ENCODE assay signal across 19 cellular contexts in genomic region chr4:69977582-69977981, GRCh38. TPM values are rescaled to one million over a fixed set of nuclear protein-coding genes. Genes with fewer than 3 reads are reported as not detected.
A peak's percentile ranks its signal among the peaks of the same experiment; 100 is the strongest.
DNase-seq lines count a peak whose midpoint lies in the region; ATAC-seq, FAIRE-seq and TF ChIP-seq lines count a peak whose summit lies in the region.
"Had no signal": no experiment of that assay in that cellular context is flagged by ENCODE, and none has a peak within 500 bp of the region (broad histone marks: within the 10 kb centered on the region; RNA-seq: fewer than 3 reads in every experiment).

No MANE protein-coding gene starts in this region.

- H3K27ac ChIP-seq in astrocyte (ENCODE audit: low read depth, low read length) = no peak overlapping the region
- no peak overlapping the region for H3K27ac ChIP-seq in CD4-positive, alpha-beta T cell (ENCODE audit: low read depth, low read length)

- POLR2A ChIA-PET in CD4-positive, alpha-beta T cell (lab: Charles Lee) = no interaction called here

- no peak overlapping the region for H3K27ac Mint-ChIP-seq in astrocyte (ENCODE audit: unreplicated experiment)
- no peak overlapping the region for H3K27ac Mint-ChIP-seq in CD4-positive, alpha-beta T cell
- H3K27ac Mint-ChIP-seq: CD14-positive monocyte had no signal

- no peak overlapping the region for H2AFZ ChIP-seq in astrocyte (ENCODE audit: low read depth, low read length)

- H3K9me3 ChIP-seq in MG63 (no peaks in the 10 kb centered on the region), astrocyte (ENCODE audit: insufficient read depth, low read depth, low read length) (no peaks in the 10 kb centered on the region)
- H3K9me3 ChIP-seq in CD4-positive, alpha-beta T cell (ENCODE audit: control insufficient read depth, low read length) = no peaks in the 10 kb centered on the region

- CTCF ChIA-PET in CD4-positive, alpha-beta T cell (lab: Charles Lee) = no interaction called here

- H4K20me1 ChIP-seq in astrocyte (ENCODE audit: insufficient read depth, low read length) = no peaks in the 10 kb centered on the region

- H3K4me1 ChIP-seq in astrocyte (ENCODE audit: insufficient read depth, low read length) = no peaks in the 10 kb centered on the region

- intact Hi-C loops in CD4-positive, alpha-beta T cell (cut with DNase I, micrococcal nuclease) = no loop called here

- H3K4me1 Mint-ChIP-seq in astrocyte (ENCODE audit: low read depth, unreplicated experiment) = peaks cover 8% of the 10 kb centered on the region
- H3K4me1 Mint-ChIP-seq in CD4-positive, alpha-beta T cell (ENCODE audit: low read depth) = no peaks in the 10 kb centered on the region
- H3K4me1 Mint-ChIP-seq: CD14-positive monocyte had no signal

- H3K9ac ChIP-seq in astrocyte (ENCODE audit: low read length) = no peak overlapping the region

- H3K27me3 ChIP-seq in MG63 = no peaks in the 10 kb centered on the region
- no peaks in the 10 kb centered on the region for H3K27me3 ChIP-seq in astrocyte (ENCODE audit: insufficient read depth, low read length)
- no peaks in the 10 kb centered on the region for H3K27me3 ChIP-seq in CD4-positive, alpha-beta T cell (ENCODE audit: control insufficient read depth, insufficient read depth, low read length)

- no peak overlapping the region for H3K4me3 Mint-ChIP-seq in astrocyte (ENCODE audit: unreplicated experiment)
- H3K4me3 Mint-ChIP-seq in CD4-positive, alpha-beta T cell = no peak overlapping the region
- H3K4me3 Mint-ChIP-seq: CD14-positive monocyte had no signal

- no peak for FAIRE-seq in astrocyte (lab: Jason Lieb, UNC)
- FAIRE-seq: K562 had no signal

- H3K79me2 ChIP-seq in astrocyte (ENCODE audit: insufficient read depth, low read length) = no peaks in the 10 kb centered on the region

- no peak for TF ChIP-seq CTCF in astrocyte (IDR thresholded peaks at IDR 0.05; ENCODE audit: insufficient read depth, low read depth, low read length)
- no peak for TF ChIP-seq CTCF in fibroblast of mammary gland (conservative IDR thresholded peaks at IDR 0.05; ENCODE audit: control insufficient read depth, insufficient read depth, low read depth, low read length)
- no peak for TF ChIP-seq CTCF in CD4-positive, alpha-beta T cell (IDR thresholded peaks at IDR 0.05)

- H3K27me3 Mint-ChIP-seq in astrocyte (ENCODE audit: low read depth, unreplicated experiment) = no peaks in the 10 kb centered on the region
- no peaks in the 10 kb centered on the region for H3K27me3 Mint-ChIP-seq in CD4-positive, alpha-beta T cell

- H3K4me2 ChIP-seq in astrocyte (ENCODE audit: low read length) = no peak overlapping the region

- H3K36me3 Mint-ChIP-seq in astrocyte (ENCODE audit: low read depth, unreplicated experiment) = no peaks in the 10 kb centered on the region
- H3K36me3 Mint-ChIP-seq in CD4-positive, alpha-beta T cell (ENCODE audit: low read depth) = no peaks in the 10 kb centered on the region
- H3K36me3 Mint-ChIP-seq: CD14-positive monocyte had no signal

- H3K4me3 ChIP-seq in MG63 (no peak overlapping the region), astrocyte (ENCODE audit: insufficient read depth, low read depth, low read length) (no peak overlapping the region), fibroblast of mammary gland (ENCODE audit: control insufficient read depth, low read depth, low read length) (no peak overlapping the region), skeletal muscle cell (ENCODE audit: low read depth, low read length) (no peak overlapping the region)
- H3K4me3 ChIP-seq: K562 had no signal

- ATAC-seq in CD4-positive, alpha-beta T cell (ENCODE audit: poor library complexity) = no peak
- ATAC-seq: K562, Panc1 had no signal

- H3K9me3 Mint-ChIP-seq in astrocyte (ENCODE audit: unreplicated experiment) = no peaks in the 10 kb centered on the region
- no peaks in the 10 kb centered on the region for H3K9me3 Mint-ChIP-seq in CD4-positive, alpha-beta T cell

- H3K36me3 ChIP-seq in MG63 (no peaks in the 10 kb centered on the region), astrocyte (ENCODE audit: insufficient read depth, low read length) (no peaks in the 10 kb centered on the region)

- DNase-seq in MG63 (peak; percentile 24), astrocyte (ENCODE audit: low read depth) (peak; percentile 10), fibroblast of mammary gland (ENCODE audit: low read depth) (peak; percentile 8), skeletal muscle cell (ENCODE audit: low read depth) (peak; percentile 41), NCI-H146 (lab: John Stamatoyannopoulos, UW) (no peak), H4 (ENCODE audit: low spot score) (no peak)
- DNase-seq in CD4-positive, alpha-beta T cell = no peak
- DNase-seq: COR-L47, HCEC 1CT, NCI-H1436, NCI-H2081, NCI-H510A, NCI-H774 had no signal

RNA-seq across cellular contexts. Expression of gene CSN2, which starts 12.1 kb away (rescaled TPM):
- not detected in 2 replicates for total RNA-seq in MG63 (2014; rRNA removed; shearing (Covaris generic); ENCODE audit: low replicate concordance)
- total RNA-seq in astrocyte = not detected in 2 replicates
- not detected in 2 replicates for total RNA-seq in H4 (2014; rRNA removed; shearing (Covaris generic))
- not detected for total RNA-seq in CD4-positive, alpha-beta T cell
- total RNA-seq: A673, Daoy, K562, SK-MEL-5 had no signal

RNA-seq across cellular contexts. Expression of gene STATH, which starts 18.2 kb away (rescaled TPM):
- total RNA-seq in MG63 (2014; rRNA removed; shearing (Covaris generic); ENCODE audit: low replicate concordance) = not detected in 2 replicates
- not detected in 2 replicates for total RNA-seq in astrocyte
- total RNA-seq in H4 (2014; rRNA removed; shearing (Covaris generic)) = 0.29 and 0.37 TPM in 2 replicates
- not detected for total RNA-seq in CD4-positive, alpha-beta T cell
- total RNA-seq: A673, Daoy, K562 had no signal

RNA-seq across cellular contexts. Expression of gene CSN1S1, which starts 46.7 kb away (rescaled TPM):
- not detected in 2 replicates for total RNA-seq in MG63 (2014; rRNA removed; shearing (Covaris generic); ENCODE audit: low replicate concordance)
- total RNA-seq in astrocyte = not detected in 2 replicates
- not detected in 2 replicates for total RNA-seq in H4 (2014; rRNA removed; shearing (Covaris generic))
- not detected for total RNA-seq in CD4-positive, alpha-beta T cell
- total RNA-seq: A673, Daoy, K562, SK-MEL-5 had no signal

RNA-seq across cellular contexts. Expression of gene HTN3, which starts 50.7 kb away (rescaled TPM):
- not detected in 2 replicates for total RNA-seq in MG63 (2014; rRNA removed; shearing (Covaris generic); ENCODE audit: low replicate concordance)
- not detected in 2 replicates for total RNA-seq in astrocyte
- total RNA-seq in H4 (2014; rRNA removed; shearing (Covaris generic)) = not detected in 2 replicates
- total RNA-seq in CD4-positive, alpha-beta T cell = not detected
- total RNA-seq: A673, Daoy, K562 had no signal

Comparison
In these comparisons a context has a peak if more than half of its experiments do, and no peak if none do; other contexts are left out.
1. DNase-seq: peak in MG63 (single experiment), astrocyte (single experiment), fibroblast of mammary gland (single experiment) and skeletal muscle cell (single experiment); none in NCI-H146 (single experiment), H4 (single experiment) and CD4-positive, alpha-beta T cell (0 of 10).